Comparison of ENCODE assay signal across 15 cellular contexts in the genomic region with DNA sequence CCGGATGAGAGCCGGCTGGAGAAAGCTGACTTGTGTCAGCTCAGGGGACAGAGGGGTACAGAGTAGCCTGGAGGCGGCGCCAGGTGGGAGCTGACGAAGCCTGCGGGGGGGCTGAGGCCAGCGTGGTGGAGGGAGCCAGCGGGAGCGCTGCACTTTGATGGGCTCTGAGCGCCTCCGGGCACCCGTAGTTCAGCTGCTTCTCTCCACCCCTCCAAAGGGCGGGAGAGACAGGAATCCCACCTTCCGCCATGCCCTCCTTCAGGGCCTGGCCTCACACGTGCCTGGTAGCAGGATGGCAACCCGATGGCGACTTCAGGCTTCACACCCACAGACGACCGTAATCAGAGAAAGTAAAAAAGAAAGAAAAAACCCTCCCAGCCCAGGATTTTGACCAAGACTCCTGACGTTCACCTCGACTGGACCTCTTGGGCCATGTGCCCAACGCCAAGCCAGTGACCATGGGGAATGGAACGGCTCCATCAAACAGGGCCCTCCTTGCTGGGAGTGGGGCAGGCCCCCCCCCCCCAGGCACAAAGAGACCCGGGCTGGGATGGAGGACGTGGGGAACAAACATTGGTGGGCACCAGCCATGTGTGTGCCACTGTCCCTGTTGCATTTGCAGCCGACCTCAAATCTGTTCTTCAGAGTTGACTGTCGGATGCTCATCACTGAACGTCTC.
DNase-seq lines count a peak whose midpoint lies in the region; ATAC-seq and TF ChIP-seq lines count a peak whose summit lies in the region.
"Had no signal": no experiment of that assay in that cellular context is flagged by ENCODE, and none has a peak within 500 bp of the region (broad histone marks: within the 10 kb centered on the region; RNA-seq: fewer than 3 reads in every experiment).

No MANE protein-coding gene starts in this region.

- H3K9me3 ChIP-seq in BLaER1 (no peaks in the 10 kb centered on the region), IMR-90 (ENCODE audit: control insufficient read depth, insufficient read depth, low read length) (no peaks in the 10 kb centered on the region), trophoblast cell (ENCODE audit: insufficient read depth, low read depth, low read length) (no peaks in the 10 kb centered on the region), ovary (no peaks in the 10 kb centered on the region)

- H2AK5ac ChIP-seq in IMR-90 (ENCODE audit: low read depth, low read length) (peak overlapping the region; percentile 84), trophoblast cell (ENCODE audit: low read length) (no peak overlapping the region)

- H4K20me1 ChIP-seq in BLaER1 (no peaks in the 10 kb centered on the region), IMR-90 (ENCODE audit: insufficient read depth, low read length) (no peaks in the 10 kb centered on the region)

- H3K27me3 ChIP-seq in BLaER1 (no peaks in the 10 kb centered on the region), IMR-90 (ENCODE audit: control insufficient read depth, insufficient read depth, low read length) (no peaks in the 10 kb centered on the region), trophoblast cell (ENCODE audit: insufficient read depth, low read length) (no peaks in the 10 kb centered on the region), ovary (no peaks in the 10 kb centered on the region)

- no peak overlapping the region for H3K9ac ChIP-seq in BLaER1
- H3K9ac ChIP-seq in IMR-90 (ENCODE audit: low read depth, low read length) = no peak overlapping the region
- H3K9ac ChIP-seq in trophoblast cell (ENCODE audit: low read length) = no peak overlapping the region

- peaks cover 15% of the 10 kb centered on the region for H3K9me1 ChIP-seq in IMR-90 (ENCODE audit: insufficient read depth, low read length)

- TF ChIP-seq CTCF in IMR-90 (conservative IDR thresholded peaks at IDR 0.05; ENCODE audit: low read depth, low read length) (no peak), ovary (IDR thresholded peaks at IDR 0.05) (no peak)

- H4K12ac ChIP-seq in trophoblast cell (ENCODE audit: low read depth, low read length) = no peak overlapping the region

- H4K91ac ChIP-seq in IMR-90 (ENCODE audit: insufficient read depth, low read depth, low read length) = peak overlapping the region; percentile 25; the same call in 1 of the 2 replicates
- H4K91ac ChIP-seq in trophoblast cell (ENCODE audit: low read depth, low read length) = no peak overlapping the region

- no peak for TF ChIP-seq EP300 in ovary (IDR thresholded peaks at IDR 0.05)

- H3K4me2 ChIP-seq in BLaER1 = 0 out of 2 replicates have a peak overlapping the region, but pooled peaks have one; percentile 53
- no peak overlapping the region for H3K4me2 ChIP-seq in IMR-90 (ENCODE audit: low read depth, low read length)
- H3K4me2 ChIP-seq in trophoblast cell (ENCODE audit: low read length) = no peak overlapping the region

- H2BK20ac ChIP-seq in IMR-90 (ENCODE audit: low read depth, low read length) = no peak overlapping the region

- peak overlapping the region; percentile 5 for H2AK9ac ChIP-seq in IMR-90 (replicated peaks; ENCODE audit: low read depth, low read length, poor library complexity)

- no peak overlapping the region for H2BK5ac ChIP-seq in IMR-90 (ENCODE audit: low read depth, low read length, poor library complexity, severe bottlenecking)
- no peak overlapping the region for H2BK5ac ChIP-seq in trophoblast cell (ENCODE audit: low read depth, low read length, poor library complexity)

- POLR2A ChIA-PET in IMR-90 (lab: Charles Lee; ENCODE audit: unreplicated experiment) = no interaction called here

- no peak overlapping the region for H2BK12ac ChIP-seq in trophoblast cell (ENCODE audit: low read length)

- H2BK120ac ChIP-seq in IMR-90 (ENCODE audit: low read depth, low read length) (peak overlapping the region; percentile 80; the same call in 1 of the 2 replicates), trophoblast cell (ENCODE audit: insufficient read depth, low read length, poor library complexity) (no peak overlapping the region)

- 0 out of 2 replicates have a peak overlapping the region, but pooled peaks have one; percentile 3 for H3K14ac ChIP-seq in IMR-90 (replicated peaks; ENCODE audit: low read depth, low read length)
- no peak overlapping the region for H3K14ac ChIP-seq in trophoblast cell (ENCODE audit: low read length)

- H3K36me3 ChIP-seq in BLaER1 = no peaks in the 10 kb centered on the region
- no peaks in the 10 kb centered on the region for H3K36me3 ChIP-seq in IMR-90 (ENCODE audit: control insufficient read depth, insufficient read depth, low read length)
- H3K36me3 ChIP-seq in trophoblast cell (ENCODE audit: control insufficient read depth in 1 of 2, insufficient read depth in 2 of 2, low read length in 2 of 2) = no peaks in the 10 kb centered on the region
- no peaks in the 10 kb centered on the region for H3K36me3 ChIP-seq in ovary

- TF ChIP-seq RAD21 in IMR-90 (IDR thresholded peaks at IDR 0.05; ENCODE audit: low read length) = no peak

- no peak for DNase-seq in IMR-90
- peak; percentile 47 for DNase-seq in iPS-NIHi11 (ENCODE audit: low spot score)
- DNase-seq in trophoblast cell = peak; percentile 35 to 47
- DNase-seq in Kasumi-1 (lab: John Stamatoyannopoulos, UW) = no peak
- DNase-seq in ovary = no peak
- DNase-seq: CD8-positive, alpha-beta memory T cell; DMS79 treated with DMSO at 0.1 percent for 48 hours; KBM-7; NCI-H1092 treated with DMSO at 0.1 percent for 48 hours; NCI-H510A treated with DMSO at 0.1 percent for 48 hours; NCI-H82 had no signal

- H4K5ac ChIP-seq in IMR-90 (ENCODE audit: low read depth, low read length) = no peak overlapping the region; the same call in 1 of the 2 replicates

- dilution Hi-C loops in IMR-90 (cut with HindIII; ENCODE audit: low sequenced_read_pairs, unreplicated experiment) = no loop called here

- H3K18ac ChIP-seq in IMR-90 (ENCODE audit: low read depth, low read length) = no peak overlapping the region
- no peak overlapping the region for H3K18ac ChIP-seq in trophoblast cell (ENCODE audit: low read length)

- TF ChIP-seq POLR2A in IMR-90 (IDR thresholded peaks at IDR 0.05; ENCODE audit: low read depth, low read length) (no peak), ovary (IDR thresholded peaks at IDR 0.05) (no peak)

- no peak overlapping the region; a peak in 1 of 4 replicates for H4K8ac ChIP-seq in IMR-90 (ENCODE audit: low read depth in 2 of 2, low read length in 2 of 2)
- no peak overlapping the region for H4K8ac ChIP-seq in trophoblast cell (ENCODE audit: low read depth, low read length)

- H3K27ac ChIP-seq in BLaER1 (peak overlapping the region; percentile 8; the same call in 1 of the 2 replicates), IMR-90 (ENCODE audit: insufficient read depth, low read length) (no peak overlapping the region), trophoblast cell (ENCODE audit: low read depth, low read length) (no peak overlapping the region), ovary (no peak overlapping the region)
- H3K27ac ChIP-seq: HL-60 had no signal

- CTCF ChIA-PET in IMR-90 (lab: Yijun Ruan, JAX) = no interaction called here

- H3K4me3 ChIP-seq in BLaER1 (no peak overlapping the region), IMR-90 (ENCODE audit: insufficient read depth, low read depth, low read length) (no peak overlapping the region), trophoblast cell (ENCODE audit: low read depth, low read length) (no peak overlapping the region), ovary (no peak overlapping the region)

- peaks cover 97% of the 10 kb centered on the region for H3K4me1 ChIP-seq in BLaER1
- H3K4me1 ChIP-seq in IMR-90 (ENCODE audit: control insufficient read depth, insufficient read depth, low read length) = peaks cover 19% of the 10 kb centered on the region
- peaks cover 2 to 10% of the 10 kb centered on the region in 2 experiments for H3K4me1 ChIP-seq in trophoblast cell (ENCODE audit: control insufficient read depth in 1 of 2, insufficient read depth in 2 of 2, low read length in 2 of 2)
- H3K4me1 ChIP-seq in ovary (ENCODE audit: insufficient read depth) = no peaks in the 10 kb centered on the region

- no TSS peak for BruUV-seq in IMR-90 (replicated peaks; lab: Mats Ljungman, UMichigan)

- H3K23ac ChIP-seq in IMR-90 (ENCODE audit: low read depth, low read length) (no peak overlapping the region), trophoblast cell (ENCODE audit: low read length) (no peak overlapping the region)

- H2BK15ac ChIP-seq in IMR-90 (ENCODE audit: low read depth, low read length) = peak overlapping the region; percentile 47; the same call in 2 of the 3 replicates

- no peak for ATAC-seq in IMR-90 (ENCODE audit: low read depth)
- no peak for ATAC-seq in GM18909 (IDR thresholded peaks at IDR 0.05; ENCODE audit: poor library complexity, unreplicated experiment)
- no peak for ATAC-seq in GM18867 (IDR thresholded peaks at IDR 0.05; ENCODE audit: unreplicated experiment)

- H3K4ac ChIP-seq in IMR-90 (ENCODE audit: low read depth, low read length) = peak overlapping the region; percentile 53
- no peak overlapping the region for H3K4ac ChIP-seq in trophoblast cell (ENCODE audit: low read depth, low read length)

- intact Hi-C loops in IMR-90 (cut with micrococcal nuclease) = loop anchor here (10.0 kb wide), 1 partner anchor 489 kb away; a partner anchor contains a TSS
- intact Hi-C loops in ovary (cut with DNase I) = loop anchor here (5.0 to 10.0 kb wide), 6 partner anchors 59 to 279 kb away; a partner anchor contains a TSS

- H2AFZ ChIP-seq in IMR-90 (replicated peaks; ENCODE audit: low read length, poor library complexity) = no peak overlapping the region
- H2AFZ ChIP-seq in trophoblast cell (ENCODE audit: insufficient read depth, low read length, poor library complexity) = no peak overlapping the region

- 92% methylated on average over 11 of the region's 28 CpGs; no CpG with 5 or more reads in 1 of the 2 experiments for WGBS in IMR-90 (ENCODE audit: extremely low coverage in 2 of 2, insufficient read length in 1 of 2), 2 experiments
- WGBS in trophoblast cell (ENCODE audit: extremely low coverage, insufficient coverage, insufficient read length) = no CpG with 5 or more reads among the region's 28 CpGs
- 78 to 84% (median 83%) methylated on average over 28 of the region's 28 CpGs for WGBS in ovary, 3 donors

- H3K79me1 ChIP-seq in IMR-90 (ENCODE audit: low read depth in 1 of 2, low read length in 2 of 2) (peaks cover 0 to 9% of the 10 kb centered on the region in 2 experiments; a peak in 1 of 4 replicates), trophoblast cell (ENCODE audit: low read length) (no peaks in the 10 kb centered on the region)

- in situ Hi-C loops in IMR-90 (cut with MboI; ENCODE audit: low sequenced_read_pairs) = loop anchor here (10.0 kb wide), 2 partner anchors 189 to 229 kb away; no protein-coding TSS in a partner anchor

- no peak overlapping the region for H3K56ac ChIP-seq in IMR-90 (ENCODE audit: extremely low read depth, insufficient read depth, low read length)

- H3K79me2 ChIP-seq in trophoblast cell (ENCODE audit: control insufficient read depth, insufficient read depth, low read length, poor library complexity) = no peaks in the 10 kb centered on the region

TF ChIP-seq in IMR-90, 13 proteins besides CTCF, POLR2A, EP300 and RAD21 (continues in another document):
- no peak for TF ChIP-seq CHD1 (IDR thresholded peaks at IDR 0.05; ENCODE audit: low read depth, low read length)

Comparison
In these comparisons a context has a peak if more than half of its experiments do, and no peak if none do; other contexts are left out.
1. DNase-seq: peak in iPS-NIHi11 (single experiment) and trophoblast cell (2 of 2); none in IMR-90 (single experiment), Kasumi-1 (0 of 2) and ovary (0 of 5).